25 cellular contexts compared by ENCODE assay signal in genomic region chr1:33211972-33212371, GRCh38.
"Had no signal": no experiment of that assay in that cellular context is flagged by ENCODE, and none has a peak within 500 bp of the region (broad histone marks: within the 10 kb centered on the region; RNA-seq: fewer than 3 reads in every experiment).

No MANE protein-coding gene starts in this region.

- H3K4me1 Mint-ChIP-seq: immature natural killer cell; naive thymus-derived CD8-positive, alpha-beta T cell; nephron progenitor cell had no signal

- FAIRE-seq: frontal cortex had no signal

- H3K36me3 ChIP-seq: lower lobe of right lung, ovary, sigmoid colon, thyroid gland had no signal

- H3K4me3 Mint-ChIP-seq: immature natural killer cell; naive thymus-derived CD8-positive, alpha-beta T cell; nephron progenitor cell; stimulated activated naive CD8-positive, alpha-beta T cell treated with anti-CD3 and anti-CD28 coated beads, Interleukin-15, amount 100 ng/mL, for 72 hours had no signal

- H3K4me1 ChIP-seq: lower lobe of right lung, psoas muscle, sigmoid colon, thyroid gland had no signal

- H3K27me3 ChIP-seq: ovary, sigmoid colon, thyroid gland had no signal

- H3K27ac ChIP-seq: coronary artery, lower lobe of right lung, ovary, psoas muscle, sigmoid colon, thyroid gland had no signal

- H3K9me3 ChIP-seq: lower lobe of right lung, ovary, psoas muscle, sigmoid colon, thyroid gland had no signal

- ATAC-seq: left colon; left ventricle myocardium superior; lower lobe of right lung; naive thymus-derived CD8-positive, alpha-beta T cell; psoas muscle; right cardiac atrium; stimulated activated naive CD8-positive, alpha-beta T cell treated with anti-CD3 and anti-CD28 coated beads, Interleukin-15, amount 100 ng/mL, for 72 hours had no signal

- DNase-seq: dermis blood vessel endothelial cell; effector memory CD4-positive, alpha-beta T cell; erythroblast; hypothalamus; immature natural killer cell; islet precursor cell; kidney glomerular epithelial cell; left colon; left ventricle myocardium superior; lower lobe of right lung; naive thymus-derived CD8-positive, alpha-beta T cell; nephron progenitor cell; nucleus accumbens; ovary; posterior cingulate gyrus; psoas muscle; right cardiac atrium; sigmoid colon; stimulated activated CD4-positive, alpha-beta T cell treated with anti-CD3 and anti-CD28 coated beads, Interleukin-4, amount 100 ng/mL, for 4 hours; stimulated activated naive CD4-positive, alpha-beta T cell; stimulated activated naive CD8-positive, alpha-beta T cell treated with anti-CD3 and anti-CD28 coated beads, Interleukin-15, amount 100 ng/mL, for 72 hours; thyroid gland; trophoblast cell had no signal

- H3K4me3 ChIP-seq: coronary artery, lower lobe of right lung, ovary, psoas muscle, sigmoid colon, thyroid gland had no signal

- H3K9me3 Mint-ChIP-seq: immature natural killer cell; naive thymus-derived CD8-positive, alpha-beta T cell had no signal

- H3K27ac Mint-ChIP-seq: immature natural killer cell; nephron progenitor cell; stimulated activated naive CD8-positive, alpha-beta T cell treated with anti-CD3 and anti-CD28 coated beads, Interleukin-15, amount 100 ng/mL, for 72 hours had no signal
